20 cellular contexts compared by ENCODE assay signal in the genomic region with DNA sequence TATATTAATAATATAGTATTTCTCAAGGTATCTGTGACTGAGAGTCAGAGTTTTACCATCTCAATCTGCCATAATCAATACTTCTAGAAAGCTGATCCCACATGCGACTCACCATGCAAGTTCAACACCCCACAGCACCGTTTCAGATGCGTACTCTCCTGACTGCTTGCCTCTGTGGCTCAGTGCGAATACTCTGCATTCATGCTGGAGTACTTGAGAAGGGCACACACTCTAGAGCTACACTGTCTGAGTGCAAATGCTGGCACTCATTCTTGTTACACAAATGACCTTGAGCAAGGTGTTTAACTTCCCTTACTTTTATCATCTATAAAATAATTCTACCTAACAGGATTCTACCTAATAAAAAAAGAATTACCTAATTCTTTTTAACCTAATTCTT.
"Had no signal": no experiment of that assay in that cellular context is flagged by ENCODE, and none has a peak within 500 bp of the region (broad histone marks: within the 10 kb centered on the region; RNA-seq: fewer than 3 reads in every experiment).

No MANE protein-coding gene starts in this region.

- H3K4me3 Mint-ChIP-seq: activated CD4-positive, alpha-beta memory T cell treated with anti-CD3 and anti-CD28 coated beads, Interleukin-2, amount 10 ng/mL, durations not matched to agents 7 days and 5 days; activated CD4-positive, alpha-beta T cell treated with anti-CD3 and anti-CD28 coated beads, Interleukin-2, amount 10 ng/mL, durations not matched to agents 24 days and 14 days; activated naive CD4-positive, alpha-beta T cell treated with anti-CD3 and anti-CD28 coated beads, Interleukin-2, amount 50 U/mL, for 24 hours; stimulated activated memory B cell treated with anti-CD40 and anti-IgM and Interleukin-4, amounts not matched to agents 10 μg/mL and 1 μg/mL and 100 μg/mL, for 72 hours had no signal

- DNase-seq: activated CD4-positive, alpha-beta memory T cell treated with anti-CD3 and anti-CD28 coated beads, Interleukin-2, amount 10 ng/mL, durations not matched to agents 7 days and 5 days; activated CD4-positive, alpha-beta T cell treated with anti-CD3 and anti-CD28 coated beads, Interleukin-2, amount 10 ng/mL, durations not matched to agents 24 days and 14 days; activated gamma-delta T cell; activated T-cell treated with anti-CD3 and anti-CD28 coated beads, Interleukin-2, amount 50 U/mL, for 48 hours; colonic mucosa; esophagus squamous epithelium; gastrocnemius medialis; lower lobe of right lung; mesendoderm; nucleus accumbens; stimulated activated CD4-positive, alpha-beta T cell treated with anti-CD3 and anti-CD28 coated beads, Interleukin-1b, Interleukin-23, amount 100 ng/mL, for 48 hours; stomach; transverse colon; uterus had no signal

- H3K27me3 Mint-ChIP-seq: activated CD4-positive, alpha-beta memory T cell treated with anti-CD3 and anti-CD28 coated beads, Interleukin-2, amount 10 ng/mL, durations not matched to agents 7 days and 5 days; activated CD4-positive, alpha-beta T cell treated with anti-CD3 and anti-CD28 coated beads, Interleukin-2, amount 10 ng/mL, durations not matched to agents 24 days and 14 days; activated naive CD4-positive, alpha-beta T cell treated with anti-CD3 and anti-CD28 coated beads, Interleukin-2, amount 50 U/mL, for 24 hours; stimulated activated memory B cell treated with anti-CD40 and anti-IgM and Interleukin-4, amounts not matched to agents 10 μg/mL and 1 μg/mL and 100 μg/mL, for 72 hours had no signal

- H3K9me3 ChIP-seq: colonic mucosa, esophagus squamous epithelium, gastrocnemius medialis, lower lobe of right lung, mucosa of descending colon, right lobe of liver, stomach, suprapubic skin, transverse colon, uterus had no signal

- H3K27ac Mint-ChIP-seq: activated CD4-positive, alpha-beta T cell treated with anti-CD3 and anti-CD28 coated beads, Interleukin-2, amount 10 ng/mL, durations not matched to agents 24 days and 14 days; stimulated activated memory B cell treated with anti-CD40 and anti-IgM and Interleukin-4, amounts not matched to agents 10 μg/mL and 1 μg/mL and 100 μg/mL, for 72 hours had no signal

- H3K9me3 Mint-ChIP-seq: activated CD4-positive, alpha-beta memory T cell treated with anti-CD3 and anti-CD28 coated beads, Interleukin-2, amount 10 ng/mL, durations not matched to agents 7 days and 5 days; activated CD4-positive, alpha-beta T cell treated with anti-CD3 and anti-CD28 coated beads, Interleukin-2, amount 10 ng/mL, durations not matched to agents 24 days and 14 days; activated naive CD4-positive, alpha-beta T cell treated with anti-CD3 and anti-CD28 coated beads, Interleukin-2, amount 50 U/mL, for 24 hours; stimulated activated memory B cell treated with anti-CD40 and anti-IgM and Interleukin-4, amounts not matched to agents 10 μg/mL and 1 μg/mL and 100 μg/mL, for 72 hours had no signal

- ATAC-seq: activated CD4-positive, CD25-positive, alpha-beta regulatory T cell treated with anti-CD3 and anti-CD28 coated beads, Interleukin-2, amount 50 U/mL, for 24 hours; gastrocnemius medialis; mucosa of descending colon; right lobe of liver; stimulated activated memory B cell treated with anti-CD40 and anti-IgM and Interleukin-4, amounts not matched to agents 10 μg/mL and 1 μg/mL and 100 μg/mL, for 72 hours had no signal
